ENCODE assay signal across 20 cellular contexts in the genomic region with DNA sequence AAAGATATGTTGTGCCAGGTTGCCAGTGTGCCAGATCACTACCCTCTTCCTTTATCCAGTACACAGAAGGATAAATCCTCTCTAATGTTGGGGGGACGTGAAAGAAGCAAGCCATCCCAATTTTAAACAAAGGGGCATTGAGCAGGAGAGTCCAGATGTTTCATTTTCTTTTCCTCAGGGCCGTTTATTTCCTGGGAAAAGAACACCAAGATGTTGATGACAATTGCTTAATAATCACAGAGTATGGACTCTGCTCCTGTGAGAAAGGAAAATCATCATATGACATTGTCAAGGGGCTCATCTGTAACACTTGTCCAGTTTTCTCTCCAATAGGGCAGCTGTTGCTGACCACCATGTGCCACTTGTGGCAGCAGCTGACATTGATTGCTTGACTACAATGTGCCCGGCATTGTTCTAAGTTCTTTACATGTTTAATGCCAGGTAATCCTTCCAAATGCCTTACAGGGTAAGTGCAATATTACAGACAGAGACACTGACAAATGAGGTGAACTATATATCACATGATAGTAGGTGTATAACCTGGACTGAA.
"Had no signal": no experiment of that assay in that cellular context is flagged by ENCODE, and none has a peak within 500 bp of the region (broad histone marks: within the 10 kb centered on the region; RNA-seq: fewer than 3 reads in every experiment).

No MANE protein-coding gene starts in this region.

- H3K4me3 ChIP-seq: breast epithelium had no signal

- H3K4me1 ChIP-seq: breast epithelium had no signal

- DNase-seq: activated CD4-positive, alpha-beta T cell treated with anti-CD3 and anti-CD28 coated beads for 4 hours; activated CD4-positive, alpha-beta T cell treated with anti-CD3 and anti-CD28 coated beads, Interleukin-2, amount 50 U/mL, for 48 hours; activated CD8-positive, alpha-beta memory T cell treated with anti-CD3 and anti-CD28 coated beads, Interleukin-2, amount 10 ng/mL, durations not matched to agents 7 days and 5 days; activated effector memory CD4-positive, alpha-beta T cell treated with Interleukin-2 at 50 U/mL for 16 hours; activated naive CD4-positive, alpha-beta T cell; activated T-cell treated with anti-CD3 and anti-CD28 coated beads, Interleukin-2, amount 50 U/mL, for 24 hours; aorta; MM.1S; NCI-H1105 treated with DMSO at 0.1 percent for 48 hours; NCI-H1436 treated with DMSO at 0.1 percent for 48 hours; NCI-H187; NCI-H2081; NCI-H510A treated with DMSO at 0.1 percent for 48 hours; NCI-H69; RPMI8226; SHP77 had no signal

- H3K27ac ChIP-seq: breast epithelium, KMS-11 had no signal

- H3K27me3 ChIP-seq: breast epithelium had no signal

- H3K9me3 ChIP-seq: breast epithelium had no signal

- ATAC-seq: activated CD4-positive, CD25-positive, alpha-beta regulatory T cell treated with anti-CD3 and anti-CD28 coated beads, Interleukin-2, amount 50 U/mL, for 24 hours; activated CD8-positive, alpha-beta memory T cell treated with anti-CD3 and anti-CD28 coated beads, Interleukin-2, amount 10 ng/mL, durations not matched to agents 7 days and 5 days; Panc1 had no signal
